ENCODE assay signal across 10 cellular contexts in genomic region chr17:17075037-17075755, GRCh38. TPM values are rescaled to one million over a fixed set of nuclear protein-coding genes. Genes with fewer than 3 reads are reported as not detected.
DNase-seq lines count a peak whose midpoint lies in the region; ATAC-seq and TF ChIP-seq lines count a peak whose summit lies in the region.
"Had no signal": no experiment of that assay in that cellular context is flagged by ENCODE, and none has a peak within 500 bp of the region (broad histone marks: within the 10 kb centered on the region; RNA-seq: fewer than 3 reads in every experiment).

No MANE protein-coding gene starts in this region.

- TF ChIP-seq CTCF in RWPE1 (conservative IDR thresholded peaks at IDR 0.05; ENCODE audit: low read depth), result no peak
- no peak for TF ChIP-seq CTCF in esophagus muscularis mucosa (IDR thresholded peaks at IDR 0.05)
- TF ChIP-seq CTCF in nephron (IDR thresholded peaks at IDR 0.05; ENCODE audit: unreplicated experiment in 3 of 3), result no peak

- peaks cover 32 to 69% (median 58%) of the 10 kb centered on the region in 10 experiments for H3K4me1 ChIP-seq in BLaER1 treated with 17β-estradiol and CSF1 and Interleukin-3, amounts not matched to agents 10 nM and 100 nM
- peaks cover 80 to 91% (median 85%) of the 10 kb centered on the region in 4 donors for H3K4me1 ChIP-seq in esophagus muscularis mucosa

- DNase-seq in RWPE1 (ENCODE audit: low spot score) (peak; percentile 55), esophagus muscularis mucosa (ENCODE audit: extremely low spot score) (no peak), HUDEP-2 (lab: John Stamatoyannopoulos, UW; ENCODE audit: unreplicated experiment in 76 of 76) (no peak), DMS153 (lab: John Stamatoyannopoulos, UW) (no peak)
- DNase-seq: activated CD4-positive, alpha-beta T cell treated with anti-CD3 and anti-CD28 coated beads for 48 hours; NCI-H187 had no signal

- 0 out of 22 replicates have a peak overlapping the region, but pooled peaks of 1 of the 11 experiments have one; percentile 26 for H3K9ac ChIP-seq in BLaER1 treated with 17β-estradiol and CSF1 and Interleukin-3, amounts not matched to agents 10 nM and 100 nM

- H3K27me3 ChIP-seq in BLaER1 treated with 17β-estradiol and CSF1 and Interleukin-3, amounts not matched to agents 10 nM and 100 nM, result no peaks in the 10 kb centered on the region
- H3K27me3 ChIP-seq in esophagus muscularis mucosa, result no peaks in the 10 kb centered on the region

- TF ChIP-seq POLR2A in esophagus muscularis mucosa (IDR thresholded peaks at IDR 0.05; ENCODE audit: low read depth), result no peak

- H3K27me3 Mint-ChIP-seq in nephron (ENCODE audit: low read depth), result no peaks in the 10 kb centered on the region

- no peak for TF ChIP-seq EP300 in esophagus muscularis mucosa (IDR thresholded peaks at IDR 0.05)

- H3K4me3 ChIP-seq in BLaER1 treated with 17β-estradiol and CSF1 and Interleukin-3, amounts not matched to agents 10 nM and 100 nM, result no peak overlapping the region
- no peak overlapping the region for H3K4me3 ChIP-seq in esophagus muscularis mucosa

- POLR2A ChIA-PET in RWPE1 (lab: Yijun Ruan, JAX; ENCODE audit: low non-redundant PET), result no interaction called here

- H3K9me3 ChIP-seq in BLaER1 treated with 17β-estradiol and CSF1 and Interleukin-3, amounts not matched to agents 10 nM and 100 nM (replicated peaks in 1 of 11), result no peaks in the 10 kb centered on the region
- no peaks in the 10 kb centered on the region for H3K9me3 ChIP-seq in esophagus muscularis mucosa

- peak overlapping the region in 6 of 11 experiments; percentile 7 to 31 (median 25); a peak in 6 of 22 replicates for H3K4me2 ChIP-seq in BLaER1 treated with 17β-estradiol and CSF1 and Interleukin-3, amounts not matched to agents 10 nM and 100 nM

- H3K36me3 ChIP-seq in BLaER1 treated with 17β-estradiol and CSF1 and Interleukin-3, amounts not matched to agents 10 nM and 100 nM, result peaks cover 26 to 100% (median 86%) of the 10 kb centered on the region in 11 experiments
- H3K36me3 ChIP-seq in esophagus muscularis mucosa, result peaks cover 0 to 45% (median 26%) of the 10 kb centered on the region in 4 donors

- H3K9me3 Mint-ChIP-seq in nephron, result peaks cover 2% of the 10 kb centered on the region

- intact Hi-C loops in esophagus muscularis mucosa (cut with DNase I), result no loop called here

- no peak for ATAC-seq in GM21423 (IDR thresholded peaks at IDR 0.05; ENCODE audit: unreplicated experiment)
- no peak for ATAC-seq in HG02884 (IDR thresholded peaks at IDR 0.05; ENCODE audit: unreplicated experiment)

- 37% methylated on average over 7 of the region's 10 CpGs for WGBS in esophagus muscularis mucosa

- H3K27ac ChIP-seq in BLaER1 treated with 17β-estradiol and CSF1 and Interleukin-3, amounts not matched to agents 10 nM and 100 nM, result no peak overlapping the region
- H3K27ac ChIP-seq in RWPE1 (peak overlapping the region; percentile 88), esophagus muscularis mucosa (replicated peaks in 1 of 4) (peak overlapping the region in 3 of 4 donors; percentile 39 to 57 (median 47))

- H3K4me3 Mint-ChIP-seq in nephron, result no peak overlapping the region

- peak overlapping the region; percentile 68 to 74 (median 74) for H3K27ac Mint-ChIP-seq in nephron

- CTCF ChIA-PET in RWPE1 (lab: Yijun Ruan, JAX), result interaction anchor here (0.6 kb wide), 1 partner anchor 1173 kb away, joined by 3 read pairs; no protein-coding TSS in a partner anchor

- peaks cover 48% of the 10 kb centered on the region for H3K36me3 Mint-ChIP-seq in nephron (ENCODE audit: low read depth)

- peaks cover 71 to 100% (median 100%) of the 10 kb centered on the region in 11 experiments; a peak in 21 of 22 replicates for H4K20me1 ChIP-seq in BLaER1 treated with 17β-estradiol and CSF1 and Interleukin-3, amounts not matched to agents 10 nM and 100 nM

- peaks cover 72% of the 10 kb centered on the region for H3K4me1 Mint-ChIP-seq in nephron

RNA-seq across cellular contexts. Expression of gene MPRIP, which starts 32.9 kb away (rescaled TPM):
- total RNA-seq in esophagus muscularis mucosa, result 100 to 1,000 TPM; 108 to 194 (median 129) TPM

Comparison
In these comparisons a context has a peak if more than half of its experiments do, and no peak if none do; other contexts are left out.
1. H3K27ac ChIP-seq: peak in RWPE1 (single experiment) and esophagus muscularis mucosa (3 of 4); none in BLaER1 treated with 17β-estradiol and CSF1 and Interleukin-3, amounts not matched to agents 10 nM and 100 nM (0 of 11).